15 cellular contexts compared by ENCODE assay signal in genomic region chr1:219476716-219477115, GRCh38.
DNase-seq lines count a peak whose midpoint lies in the region; ATAC-seq and TF ChIP-seq lines count a peak whose summit lies in the region.
"Had no signal": no experiment of that assay in that cellular context is flagged by ENCODE, and none has a peak within 500 bp of the region (broad histone marks: within the 10 kb centered on the region; RNA-seq: fewer than 3 reads in every experiment).

No MANE protein-coding gene starts in this region.

- peak overlapping the region; percentile 22 for H3K4me2 ChIP-seq in MM.1S (ENCODE audit: low read depth, low read length)

- H3K36me3 ChIP-seq in MM.1S (replicated peaks; ENCODE audit: insufficient read depth, low read length), result no peaks in the 10 kb centered on the region
- no peaks in the 10 kb centered on the region for H3K36me3 ChIP-seq in thyroid gland
- H3K36me3 ChIP-seq: breast epithelium, upper lobe of left lung had no signal

- H3K4me3 ChIP-seq in MM.1S (ENCODE audit: low read length) (no peak overlapping the region), thyroid gland (replicated peaks in 1 of 3) (no peak overlapping the region)
- H3K4me3 ChIP-seq: breast epithelium, upper lobe of left lung had no signal

- intact Hi-C loops in thyroid gland (cut with DNase I), result no loop called here

- DNase-seq in MM.1S (peak; percentile 37), T1000 (lab: John Stamatoyannopoulos, UW) (no peak), DMS79 treated with DMSO at 0.1 percent for 48 hours (lab: John Stamatoyannopoulos, UW) (no peak), thyroid gland (no peak), pons (ENCODE audit: low spot score) (no peak)
- DNase-seq: DMS 273 treated with DMSO at 0.1 percent for 48 hours, Karpas-422, left colon, NCI-H146, upper lobe of left lung had no signal

- WGBS in thyroid gland, 2 donors, result 98 to 100% methylated on average over 1 of the region's 1 CpG

- H3K27ac ChIP-seq in MM.1S (ENCODE audit: low read length), result peak overlapping the region; percentile 34; the same call in 1 of the 2 replicates
- H3K27ac ChIP-seq in thyroid gland, result no peak overlapping the region
- H3K27ac ChIP-seq: breast epithelium, upper lobe of left lung had no signal

- no peak for TF ChIP-seq POLR2A in thyroid gland (IDR thresholded peaks at IDR 0.05)

- H2AFZ ChIP-seq in MM.1S (ENCODE audit: low read length), result no peak overlapping the region

- H3F3A ChIP-seq in MM.1S (ENCODE audit: insufficient read depth, low read length), result peaks cover 13% of the 10 kb centered on the region

- H4K20me1 ChIP-seq in MM.1S (ENCODE audit: insufficient read depth, low read length), result no peaks in the 10 kb centered on the region

- ATAC-seq in GM18909 (IDR thresholded peaks at IDR 0.05; ENCODE audit: poor library complexity, unreplicated experiment) (peak; percentile 45), GM21528 (IDR thresholded peaks at IDR 0.05; ENCODE audit: low FRiP score, unreplicated experiment) (peak; percentile 42), HG03039 (IDR thresholded peaks at IDR 0.05; ENCODE audit: unreplicated experiment) (peak; percentile 15)
- ATAC-seq: activated naive CD4-positive, alpha-beta T cell treated with anti-CD3 and anti-CD28 coated beads, Interleukin-2, amount 50 U/mL, for 72 hours; left colon had no signal

- H3K27me3 ChIP-seq in MM.1S (replicated peaks; ENCODE audit: insufficient read depth, low read length) (no peaks in the 10 kb centered on the region), thyroid gland (no peaks in the 10 kb centered on the region)
- H3K27me3 ChIP-seq: breast epithelium, upper lobe of left lung had no signal

- no peaks in the 10 kb centered on the region for H3K9me2 ChIP-seq in MM.1S (replicated peaks; ENCODE audit: insufficient read depth, low read length)

- no peak overlapping the region for H3K9ac ChIP-seq in MM.1S (ENCODE audit: low read length)

- H3K79me2 ChIP-seq in MM.1S (ENCODE audit: low read length), result no peaks in the 10 kb centered on the region

- no peak for TF ChIP-seq CTCF in MM.1S (IDR thresholded peaks at IDR 0.05; ENCODE audit: low read length)
- no peak for TF ChIP-seq CTCF in thyroid gland (IDR thresholded peaks at IDR 0.05)

- H3K9me3 ChIP-seq in MM.1S (replicated peaks; ENCODE audit: insufficient read depth, low read length) (no peaks in the 10 kb centered on the region), thyroid gland (no peaks in the 10 kb centered on the region)
- H3K9me3 ChIP-seq: breast epithelium, upper lobe of left lung had no signal

- H3K4me1 ChIP-seq in MM.1S (ENCODE audit: low read length) (peaks cover 32% of the 10 kb centered on the region), thyroid gland (no peaks in the 10 kb centered on the region)
- H3K4me1 ChIP-seq: breast epithelium, upper lobe of left lung had no signal
